Comparison of ENCODE assay signal across 9 cellular contexts in the genomic region with DNA sequence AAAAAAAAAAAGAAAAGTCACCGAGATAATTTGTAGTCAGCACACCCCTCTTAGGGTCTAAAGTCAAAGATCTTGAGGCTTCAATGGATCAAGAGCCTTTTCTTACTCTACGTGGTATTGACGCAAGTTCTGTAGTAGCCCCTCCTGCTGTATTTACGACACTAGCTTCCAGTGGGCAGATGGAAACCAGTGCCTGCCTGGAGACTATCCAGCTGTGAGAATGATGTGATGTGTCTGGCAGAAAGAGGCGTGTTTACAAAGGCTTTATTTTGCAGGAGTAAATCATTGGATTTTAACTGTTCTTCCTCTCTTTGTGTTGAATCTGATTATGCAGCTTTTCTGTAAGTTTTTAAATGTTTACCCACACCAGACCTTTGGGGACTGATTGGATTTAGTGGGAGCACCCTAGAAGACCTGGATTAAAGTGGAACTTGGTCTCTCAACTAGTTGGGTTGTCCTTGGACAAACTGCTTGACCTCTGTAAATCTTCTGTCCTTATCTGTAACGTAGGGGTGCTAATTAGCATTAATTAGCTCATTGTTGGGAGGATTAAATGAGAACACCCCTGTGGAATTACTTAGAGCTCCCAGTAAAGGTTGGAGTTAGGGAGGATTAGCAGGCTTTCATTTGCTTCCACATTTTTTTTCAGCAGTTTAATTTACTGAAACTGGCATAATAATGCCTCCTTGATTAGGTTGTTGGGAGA.
A peak's percentile ranks its signal among the peaks of the same experiment; 100 is the strongest.
DNase-seq lines count a peak whose midpoint lies in the region; ATAC-seq, FAIRE-seq and TF ChIP-seq lines count a peak whose summit lies in the region.
"Had no signal": no experiment of that assay in that cellular context is flagged by ENCODE, and none has a peak within 500 bp of the region (broad histone marks: within the 10 kb centered on the region; RNA-seq: fewer than 3 reads in every experiment).

No MANE protein-coding gene starts in this region.

- peak overlapping the region; percentile 83 for H3K27ac Mint-ChIP-seq in activated CD4-positive, alpha-beta T cell treated with anti-CD3 and anti-CD28 coated beads for 36 hours

- POLR2A ChIA-PET in activated CD4-positive, alpha-beta T cell treated with anti-CD3 and anti-CD28 coated beads for 36 hours (lab: Charles Lee): interaction anchor here (0.6 to 1.0 kb wide), 2 partner anchors 9 to 13 kb away, joined by 3 to 5 read pairs; no protein-coding TSS in a partner anchor

- peaks cover 41% of the 10 kb centered on the region for H3K36me3 Mint-ChIP-seq in activated CD4-positive, alpha-beta T cell treated with anti-CD3 and anti-CD28 coated beads for 36 hours (ENCODE audit: low read depth)

- no peak for ATAC-seq in activated CD4-positive, alpha-beta T cell treated with anti-CD3 and anti-CD28 coated beads for 36 hours
- ATAC-seq in GM21723 (IDR thresholded peaks at IDR 0.05; ENCODE audit: unreplicated experiment): no peak

- no peaks in the 10 kb centered on the region for H3K27me3 Mint-ChIP-seq in activated CD4-positive, alpha-beta T cell treated with anti-CD3 and anti-CD28 coated beads for 36 hours

- no peak for DNase-seq in activated CD4-positive, alpha-beta T cell treated with anti-CD3 and anti-CD28 coated beads for 36 hours
- DNase-seq in activated CD4-positive, alpha-beta T cell treated with anti-CD3 and anti-CD28 coated beads, Interleukin-2, amount 50 U/mL, for 4 hours: no peak
- no peak for DNase-seq in Peyer's patch
- peak; percentile 17 for DNase-seq in globus pallidus (ENCODE audit: low spot score)
- DNase-seq in stromal cell of bone marrow (ENCODE audit: low read depth): peak; percentile 38
- no peak for DNase-seq in RCC 7860 (ENCODE audit: low spot score)
- DNase-seq in kidney: no peak

- TF ChIP-seq CTCF in Peyer's patch (IDR thresholded peaks at IDR 0.05) (no peak), kidney (IDR thresholded peaks at IDR 0.05; ENCODE audit: borderline replicate concordance, extremely low read depth, insufficient read depth) (no peak)

- H3K4me3 ChIP-seq in Peyer's patch (no peak overlapping the region), kidney (ENCODE audit: low read length in 2 of 2) (no peak overlapping the region)

- FAIRE-seq in RCC 7860 (lab: Jason Lieb, UNC) (no peak), kidney (lab: Jason Lieb, UNC) (no peak)

- no peak overlapping the region for H3K9ac ChIP-seq in kidney (ENCODE audit: low read length in 2 of 2)

- peak overlapping the region in 3 of 4 donors; percentile 23 to 79 (median 32) for H3K27ac ChIP-seq in Peyer's patch
- no peak overlapping the region for H3K27ac ChIP-seq in kidney (ENCODE audit: low read depth in 2 of 2, low read length in 2 of 2)
- H3K27ac ChIP-seq: C4-2B had no signal

- peaks cover 7 to 54% (median 13%) of the 10 kb centered on the region in 4 donors for H3K4me1 ChIP-seq in Peyer's patch
- peaks cover 0 to 2% of the 10 kb centered on the region in 2 donors for H3K4me1 ChIP-seq in kidney (ENCODE audit: control insufficient read depth in 1 of 2, insufficient read depth in 1 of 2, low read depth in 1 of 2, low read length in 2 of 2)

- H3K36me3 ChIP-seq in Peyer's patch: peaks cover 0 to 22% (median 0%) of the 10 kb centered on the region in 3 donors
- no peaks in the 10 kb centered on the region for H3K36me3 ChIP-seq in kidney (ENCODE audit: control insufficient read depth in 1 of 2, insufficient read depth in 2 of 2, low read length in 2 of 2)

- H3K9me3 ChIP-seq in Peyer's patch (no peaks in the 10 kb centered on the region), kidney (ENCODE audit: control insufficient read depth in 1 of 2, low read length in 2 of 2) (no peaks in the 10 kb centered on the region)

- intact Hi-C loops in activated CD4-positive, alpha-beta T cell treated with anti-CD3 and anti-CD28 coated beads for 36 hours (cut with DNase I, micrococcal nuclease): loop anchor here in 1 of 2 experiments (5.0 to 10.0 kb wide), 2 partner anchors 230 to 492 kb away; a partner anchor contains a TSS
- intact Hi-C loops in kidney (cut with DNase I): no loop called here

- TF ChIP-seq POLR2A in Peyer's patch (IDR thresholded peaks at IDR 0.05): no peak

- peaks cover 2% of the 10 kb centered on the region for H3K9me3 Mint-ChIP-seq in activated CD4-positive, alpha-beta T cell treated with anti-CD3 and anti-CD28 coated beads for 36 hours (ENCODE audit: low read depth)

- H3K4me3 Mint-ChIP-seq in activated CD4-positive, alpha-beta T cell treated with anti-CD3 and anti-CD28 coated beads for 36 hours: no peak overlapping the region

- no peaks in the 10 kb centered on the region for H3K27me3 ChIP-seq in Peyer's patch

- CTCF ChIA-PET in activated CD4-positive, alpha-beta T cell treated with anti-CD3 and anti-CD28 coated beads for 36 hours (lab: Charles Lee): interaction anchor here (1.0 to 1.7 kb wide), 5 partner anchors 13 to 133 kb away, joined by 3 to 5 read pairs (median 5); no protein-coding TSS in a partner anchor

- H3K4me1 Mint-ChIP-seq in activated CD4-positive, alpha-beta T cell treated with anti-CD3 and anti-CD28 coated beads for 36 hours: peaks cover 87% of the 10 kb centered on the region

Comparison
In these comparisons a context has a peak if more than half of its experiments do, and no peak if none do; other contexts are left out.
1. DNase-seq: peak in globus pallidus (single experiment) and stromal cell of bone marrow (single experiment); none in activated CD4-positive, alpha-beta T cell treated with anti-CD3 and anti-CD28 coated beads for 36 hours (single experiment), activated CD4-positive, alpha-beta T cell treated with anti-CD3 and anti-CD28 coated beads, Interleukin-2, amount 50 U/mL, for 4 hours (0 of 2), Peyer's patch (0 of 3), RCC 7860 (single experiment) and kidney (single experiment).
2. H3K27ac ChIP-seq: peak in Peyer's patch (3 of 4); none in kidney (0 of 2).